In genomic region chr12:47904647-47905312, GRCh38 we compare ENCODE assay signal across 8 cellular contexts. TPM values are rescaled to one million over a fixed set of nuclear protein-coding genes. Genes with fewer than 3 reads are reported as not detected.
DNase-seq lines count a peak whose midpoint lies in the region; ATAC-seq, FAIRE-seq and TF ChIP-seq lines count a peak whose summit lies in the region.

Gene VDR, minus strand, starts transcription at chr12:47904994. Its CDS starts 25,881 bp downstream, at chr12:47879113.

- peak; percentile 78 for DNase-seq in DMS153 treated with DMSO at 0.1 percent for 48 hours (lab: John Stamatoyannopoulos, UW; ENCODE audit: unreplicated experiment)
- peak; percentile 95 for DNase-seq in LoVo (ENCODE audit: low spot score)
- peak; percentile 25 for DNase-seq in SIG-M5 (lab: John Stamatoyannopoulos, UW)
- peak; percentile 35 for DNase-seq in activated gamma-delta T cell (lab: John Stamatoyannopoulos, UW)
- DNase-seq in frontal cortex (ENCODE audit: low spot score in 2 of 2) = peak; percentile 45 to 78
- peak; percentile 15 for DNase-seq in occipital lobe (lab: John Stamatoyannopoulos, UW)
- DNase-seq in tibial artery = peak; percentile 70 to 87

- H3K27ac ChIP-seq in tibial artery = peak within 1 kb of the TSS; percentile 51 to 69

- peaks cover 0 to 4% of the 10 kb centered on the region in 2 donors for H3K27me3 ChIP-seq in tibial artery

- no peaks in the 10 kb centered on the region for H3K36me3 ChIP-seq in tibial artery

- H3K4me1 ChIP-seq in tibial artery = peaks cover 0 to 53% (median 21%) of the 10 kb centered on the region in 4 donors

- intact Hi-C loops in tibial artery (cut with DNase I; ENCODE audit: low total_unique reads) = loop anchor here (5.0 kb wide), 1 partner anchor 1797 kb away; no protein-coding TSS in a partner anchor

- peak; percentile 68 for ATAC-seq in GM21786 (IDR thresholded peaks at IDR 0.05; ENCODE audit: unreplicated experiment)

- H3K9me3 ChIP-seq in tibial artery = no peaks in the 10 kb centered on the region

- no peak for FAIRE-seq in frontal cortex (lab: Jason Lieb, UNC)

- H3K4me3 ChIP-seq in tibial artery = peak within 1 kb of the TSS; percentile 61 to 69

- TF ChIP-seq CTCF in tibial artery (IDR thresholded peaks at IDR 0.05) = no peak

RNA-seq across cellular contexts. Expression of gene VDR, which starts in this region (rescaled TPM):
- total RNA-seq in frontal cortex (not detected), occipital lobe (not detected)

Comparison
In these comparisons a context has a peak if more than half of its experiments do, and no peak if none do; other contexts are left out.
1. Peak in every context shown above with its lines: DNase-seq, ATAC-seq, H3K4me3 ChIP-seq and H3K27ac ChIP-seq.
2. Peak in DNase-seq in frontal cortex; RNA of the gene not detected or under 1 TPM.
3. Peak in DNase-seq in occipital lobe; RNA of the gene not detected or under 1 TPM.
4. DNase-seq: peak in every context shown above with its lines; median percentile 95 in LoVo; 78 in tibial artery; 78 in DMS153 treated with DMSO at 0.1 percent for 48 hours; 62 in frontal cortex; 35 in activated gamma-delta T cell; 25 in SIG-M5; 15 in occipital lobe.